Comparison of ENCODE assay signal across 25 cellular contexts in the genomic region with DNA sequence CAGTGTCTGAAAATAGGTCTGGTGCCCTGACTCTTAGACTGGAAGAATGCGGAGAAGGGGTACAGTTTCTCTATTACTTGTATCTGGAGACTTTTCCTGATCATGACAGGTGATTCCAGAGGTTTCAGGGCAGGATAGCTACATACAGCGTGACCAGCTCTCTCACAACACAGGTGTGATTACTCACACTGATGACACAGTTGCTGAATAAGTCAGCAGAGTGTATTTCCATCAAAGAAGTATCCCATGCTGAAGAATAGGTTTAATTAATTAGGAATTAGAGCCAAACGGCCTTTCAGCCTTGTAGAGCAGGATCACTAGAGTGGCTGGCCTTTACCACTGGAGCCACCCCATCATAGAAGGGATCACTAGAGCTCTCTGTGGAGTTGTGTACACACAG.
"Had no signal": no experiment of that assay in that cellular context is flagged by ENCODE, and none has a peak within 500 bp of the region (broad histone marks: within the 10 kb centered on the region; RNA-seq: fewer than 3 reads in every experiment).

No MANE protein-coding gene starts in this region.

- FAIRE-seq: colon had no signal

- H3K4me3 ChIP-seq: dorsolateral prefrontal cortex, esophagus muscularis mucosa, lung, mucosa of descending colon, neural progenitor cell, psoas muscle, sigmoid colon, stomach, thyroid gland, vagina had no signal

- H3K27me3 ChIP-seq: esophagus muscularis mucosa, neural progenitor cell, sigmoid colon, stomach, thyroid gland, vagina had no signal

- H3K36me3 ChIP-seq: esophagus muscularis mucosa, neural progenitor cell, sigmoid colon, stomach, thyroid gland, vagina had no signal

- DNase-seq: dorsolateral prefrontal cortex; effector CD4-positive, alpha-beta T cell; foreskin melanocyte; hypothalamus; immature natural killer cell; islet precursor cell; kidney glomerular epithelial cell; mesenchymal stem cell; mucosa of descending colon; naive B cell; posterior cingulate gyrus; psoas muscle; right cardiac atrium; sigmoid colon; stimulated activated CD4-positive, alpha-beta T cell treated with anti-CD3 and anti-CD28 coated beads, Interleukin-2, amount 100 ng/mL, for 24 hours; stimulated activated CD4-positive, alpha-beta T cell treated with anti-CD3 and anti-CD28 coated beads, Interleukin-4, amount 100 ng/mL, for 24 hours; stimulated activated naive CD4-positive, alpha-beta T cell treated with Interleukin-2 at 50 U/mL for 16 hours; stomach; thyroid gland; trophoblast cell had no signal
